10 cellular contexts compared by ENCODE assay signal in the genomic region with DNA sequence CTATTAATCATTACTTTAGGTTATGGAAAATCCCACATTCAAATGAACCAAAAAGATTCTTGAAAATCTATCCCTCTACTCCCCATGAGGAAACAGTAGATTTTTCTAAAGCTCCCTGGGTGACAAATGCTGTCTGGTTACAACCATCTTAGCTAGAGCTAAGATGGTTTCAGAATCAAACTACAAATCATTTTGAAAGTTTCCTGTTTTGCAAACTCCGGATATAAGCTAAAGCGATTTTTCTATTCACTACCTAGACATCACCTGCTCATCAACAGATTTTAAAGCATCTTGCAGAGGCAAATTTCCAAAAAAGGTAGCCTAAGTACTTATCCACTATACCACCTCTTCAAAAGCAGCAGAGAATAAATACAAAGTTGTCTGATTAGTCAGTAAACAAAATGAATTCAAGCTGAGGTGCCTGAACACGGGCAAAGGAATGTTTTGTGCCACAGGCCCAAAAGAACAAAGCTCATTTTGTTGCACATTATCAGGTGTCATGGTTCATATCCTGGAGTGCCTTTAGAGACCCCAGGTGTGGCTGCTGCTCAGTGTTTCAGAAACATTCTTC.
DNase-seq lines count a peak whose midpoint lies in the region; ATAC-seq and TF ChIP-seq lines count a peak whose summit lies in the region.
"Had no signal": no experiment of that assay in that cellular context is flagged by ENCODE, and none has a peak within 500 bp of the region (broad histone marks: within the 10 kb centered on the region; RNA-seq: fewer than 3 reads in every experiment).

No MANE protein-coding gene starts in this region.

- H3K9me3 Mint-ChIP-seq in Calu3 (ENCODE audit: low read depth, unreplicated experiment) = peaks cover 5% of the 10 kb centered on the region
- no peaks in the 10 kb centered on the region for H3K9me3 Mint-ChIP-seq in activated naive CD8-positive, alpha-beta T cell treated with anti-CD3 and anti-CD28 coated beads, Interleukin-2, amount 10 ng/mL, durations not matched to agents 7 days and 5 days

- peaks cover 63% of the 10 kb centered on the region for H3K4me1 Mint-ChIP-seq in Calu3 (ENCODE audit: low read depth, unreplicated experiment)
- H3K4me1 Mint-ChIP-seq in activated naive CD8-positive, alpha-beta T cell treated with anti-CD3 and anti-CD28 coated beads, Interleukin-2, amount 10 ng/mL, durations not matched to agents 7 days and 5 days = peaks cover 57% of the 10 kb centered on the region

- H3K36me3 ChIP-seq in left ventricle myocardium inferior = no peaks in the 10 kb centered on the region

- H3K4me1 ChIP-seq in left ventricle myocardium inferior = peaks cover 32% of the 10 kb centered on the region

- no peaks in the 10 kb centered on the region for H3K9me3 ChIP-seq in left ventricle myocardium inferior (replicated peaks)

- peak overlapping the region; percentile 35 for H3K27ac Mint-ChIP-seq in Calu3 (ENCODE audit: unreplicated experiment)
- peak overlapping the region; percentile 96 for H3K27ac Mint-ChIP-seq in activated naive CD8-positive, alpha-beta T cell treated with anti-CD3 and anti-CD28 coated beads, Interleukin-2, amount 10 ng/mL, durations not matched to agents 7 days and 5 days

- H3K27me3 ChIP-seq in left ventricle myocardium inferior (ENCODE audit: low read depth) = no peaks in the 10 kb centered on the region

- no peak overlapping the region for H3K4me3 ChIP-seq in left ventricle myocardium inferior

- no peaks in the 10 kb centered on the region for H3K36me3 Mint-ChIP-seq in Calu3 (ENCODE audit: insufficient read depth, unreplicated experiment)
- peaks cover 20% of the 10 kb centered on the region for H3K36me3 Mint-ChIP-seq in activated naive CD8-positive, alpha-beta T cell treated with anti-CD3 and anti-CD28 coated beads, Interleukin-2, amount 10 ng/mL, durations not matched to agents 7 days and 5 days

- intact Hi-C loops in Calu3 (cut with micrococcal nuclease; ENCODE audit: unreplicated experiment) = loop anchor here (10.0 kb wide), 1 partner anchor 209 kb away; the partner anchor contains the start of gene TNIK
- intact Hi-C loops in left ventricle myocardium inferior (cut with micrococcal nuclease) = no loop called here

- peak overlapping the region; percentile 30 for H3K4me3 Mint-ChIP-seq in Calu3 (ENCODE audit: low read depth, unreplicated experiment)
- peak overlapping the region; percentile 77 for H3K4me3 Mint-ChIP-seq in activated naive CD8-positive, alpha-beta T cell treated with anti-CD3 and anti-CD28 coated beads, Interleukin-2, amount 10 ng/mL, durations not matched to agents 7 days and 5 days

- H3K27ac ChIP-seq in left ventricle myocardium inferior (replicated peaks) = no peak overlapping the region

- CTCF ChIA-PET in Calu3 (lab: Charles Lee) = interaction anchor here (0.5 to 1.6 kb wide), 5 partner anchors 39 to 1159 kb away, joined by 3 to 4 read pairs (median 3); no protein-coding TSS in a partner anchor

- POLR2A ChIA-PET in activated naive CD8-positive, alpha-beta T cell treated with anti-CD3 and anti-CD28 coated beads, Interleukin-2, amount 10 ng/mL, durations not matched to agents 7 days and 5 days (lab: Charles Lee) = interaction anchor here (0.6 to 1.4 kb wide), 8 partner anchors 8 to 236 kb away, joined by 3 to 5 read pairs (median 4); partner anchors contain the start of gene TNIK

- H3K27me3 Mint-ChIP-seq in Calu3 (ENCODE audit: unreplicated experiment) = no peaks in the 10 kb centered on the region
- no peaks in the 10 kb centered on the region for H3K27me3 Mint-ChIP-seq in activated naive CD8-positive, alpha-beta T cell treated with anti-CD3 and anti-CD28 coated beads, Interleukin-2, amount 10 ng/mL, durations not matched to agents 7 days and 5 days

- no TSS peak for BruUV-seq in Calu3 (replicated peaks; lab: Mats Ljungman, UMichigan)

- DNase-seq in Calu3 (peak; percentile 40), cortex of kidney (lab: John Stamatoyannopoulos, UW) (no peak), T-helper 9 cell (no peak), left ventricle myocardium inferior (no peak)
- no peak for DNase-seq in activated naive CD8-positive, alpha-beta T cell treated with anti-CD3 and anti-CD28 coated beads, Interleukin-2, amount 10 ng/mL, durations not matched to agents 7 days and 5 days
- DNase-seq in effector CD4-positive, alpha-beta T cell = no peak
- DNase-seq: EL, occipital lobe had no signal

- ATAC-seq in GM19324 (IDR thresholded peaks at IDR 0.05; ENCODE audit: low FRiP score, unreplicated experiment) (peak; percentile 40), HG03060 (IDR thresholded peaks at IDR 0.05; ENCODE audit: low read depth, unreplicated experiment) (peak; percentile 68)
- ATAC-seq in activated naive CD8-positive, alpha-beta T cell treated with anti-CD3 and anti-CD28 coated beads, Interleukin-2, amount 10 ng/mL, durations not matched to agents 7 days and 5 days (ENCODE audit: low read depth) = peak; percentile 75

- TF ChIP-seq CTCF in Calu3 (IDR thresholded peaks at IDR 0.05; ENCODE audit: unreplicated experiment) (no peak), left ventricle myocardium inferior (IDR thresholded peaks at IDR 0.05; ENCODE audit: borderline replicate concordance) (no peak)
